In genomic region chr17:44184212-44184810, GRCh38 we compare ENCODE assay signal across 1 cellular context.
A peak's percentile ranks its signal among the peaks of the same experiment; 100 is the strongest.
TF ChIP-seq lines count a peak whose summit lies in the region.

No MANE protein-coding gene starts in this region.

TF ChIP-seq in IMR-90, 13 proteins besides CTCF, POLR2A, EP300 and RAD21:
- peak; percentile 63 for TF ChIP-seq CEBPB (IDR thresholded peaks at IDR 0.05; ENCODE audit: low read depth, low read length)
- TF ChIP-seq NFE2L2 (IDR thresholded peaks at IDR 0.05; ENCODE audit: low read depth, low read length) = no peak
- TF ChIP-seq SMC3 (IDR thresholded peaks at IDR 0.05; ENCODE audit: low read depth, low read length) = no peak
- TF ChIP-seq, protein P1, sequence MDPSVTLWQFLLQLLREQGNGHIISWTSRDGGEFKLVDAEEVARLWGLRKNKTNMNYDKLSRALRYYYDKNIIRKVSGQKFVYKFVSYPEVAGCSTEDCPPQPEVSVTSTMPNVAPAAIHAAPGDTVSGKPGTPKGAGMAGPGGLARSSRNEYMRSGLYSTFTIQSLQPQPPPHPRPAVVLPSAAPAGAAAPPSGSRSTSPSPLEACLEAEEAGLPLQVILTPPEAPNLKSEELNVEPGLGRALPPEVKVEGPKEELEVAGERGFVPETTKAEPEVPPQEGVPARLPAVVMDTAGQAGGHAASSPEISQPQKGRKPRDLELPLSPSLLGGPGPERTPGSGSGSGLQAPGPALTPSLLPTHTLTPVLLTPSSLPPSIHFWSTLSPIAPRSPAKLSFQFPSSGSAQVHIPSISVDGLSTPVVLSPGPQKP (IDR thresholded peaks at IDR 0.05; ENCODE audit: borderline replicate concordance, low read depth, low read length) = no peak
